Comparison of ENCODE assay signal across 8 cellular contexts in the genomic region with DNA sequence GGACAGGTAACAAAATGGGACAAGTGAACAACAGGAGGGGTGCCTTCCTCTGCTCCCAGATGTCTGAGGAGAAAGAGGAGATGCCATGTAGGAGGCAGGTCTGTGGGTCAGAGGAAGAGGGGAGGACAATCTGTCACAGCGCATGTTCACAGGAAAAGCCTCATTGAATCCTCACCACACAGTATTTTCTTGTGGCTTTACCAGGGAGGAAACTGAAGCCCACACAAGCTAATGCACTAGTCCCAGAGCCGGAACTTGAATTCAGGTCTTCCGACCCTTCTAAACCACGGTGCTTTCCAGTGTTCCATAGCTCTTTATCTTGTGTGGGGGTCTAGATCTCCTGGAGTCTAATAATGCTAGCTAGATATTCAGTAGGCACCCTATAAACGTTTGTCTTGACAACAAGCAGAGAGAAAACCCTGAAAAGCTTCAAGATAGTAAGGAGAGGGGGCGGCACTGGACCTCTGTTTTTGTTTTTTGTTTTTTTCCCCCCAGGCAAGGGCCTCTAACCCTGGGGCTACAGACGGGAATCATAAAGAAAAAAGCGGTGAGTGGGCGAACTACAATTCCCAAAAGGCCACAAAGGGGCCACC. TPM values are rescaled to one million over a fixed set of nuclear protein-coding genes. Genes with fewer than 3 reads are reported as not detected.
DNase-seq lines count a peak whose midpoint lies in the region; ATAC-seq and TF ChIP-seq lines count a peak whose summit lies in the region.

No MANE protein-coding gene starts in this region.

- intact Hi-C loops in OCI-LY7 (cut with micrococcal nuclease; ENCODE audit: unreplicated experiment) = loop anchor here (1.0 kb wide), 1 partner anchor 13 kb away; a partner anchor contains a TSS
- intact Hi-C loops in dendritic cell treated with granulocyte-macrophage colony-stimulating factor and Interleukin-4, amounts not matched to agents 40 ng/mL and 50 ng/mL, for 4 days (cut with micrococcal nuclease) = loop anchor here (1.0 kb wide), 1 partner anchor 10 kb away; no protein-coding TSS in a partner anchor

- no peaks in the 10 kb centered on the region for H3K27me3 ChIP-seq in AG04450 (ENCODE audit: control insufficient read depth, insufficient read depth, low read length)

- no peaks in the 10 kb centered on the region for H3K9me3 Mint-ChIP-seq in dendritic cell treated with granulocyte-macrophage colony-stimulating factor and Interleukin-4, amounts not matched to agents 40 ng/mL and 50 ng/mL, for 4 days
- H3K9me3 Mint-ChIP-seq in osteocyte (ENCODE audit: unreplicated experiment) = no peaks in the 10 kb centered on the region

- H3K9me3 ChIP-seq in AG04450 (ENCODE audit: control insufficient read depth, insufficient read depth, low read length) (no peaks in the 10 kb centered on the region), OCI-LY7 (ENCODE audit: low read length) (no peaks in the 10 kb centered on the region)

- peaks cover 22% of the 10 kb centered on the region for H3K79me2 ChIP-seq in OCI-LY7 (ENCODE audit: insufficient read depth, low read depth, low read length)

- 0 out of 2 replicates have a peak, but pooled peaks have one; percentile 11 for TF ChIP-seq CTCF in AG04450 (IDR thresholded peaks at IDR 0.05; ENCODE audit: low read depth, low read length)
- no peak for TF ChIP-seq CTCF in OCI-LY7 (conservative IDR thresholded peaks at IDR 0.05; ENCODE audit: low read length)
- TF ChIP-seq CTCF in osteocyte (IDR thresholded peaks at IDR 0.05) = no peak

- TSS peak; percentile 92 for BruUV-seq in OCI-LY7 (replicated peaks; lab: Mats Ljungman, UMichigan)

- H3K4me1 Mint-ChIP-seq in dendritic cell treated with granulocyte-macrophage colony-stimulating factor and Interleukin-4, amounts not matched to agents 40 ng/mL and 50 ng/mL, for 4 days (ENCODE audit: low read depth) = peaks cover 73% of the 10 kb centered on the region
- peaks cover 57% of the 10 kb centered on the region for H3K4me1 Mint-ChIP-seq in osteocyte (ENCODE audit: unreplicated experiment)

- peak overlapping the region; percentile 91 for H3K4me2 ChIP-seq in OCI-LY7 (ENCODE audit: low read length)

- H3K4me3 ChIP-seq in AG04450 (ENCODE audit: low read depth, low read length) (peak overlapping the region; percentile 87), OCI-LY7 (ENCODE audit: low read depth, low read length, poor library complexity, severe bottlenecking) (peak overlapping the region; percentile 83)

- peak overlapping the region; percentile 99 for H3K27ac ChIP-seq in AG04450 (ENCODE audit: low read depth, low read length)
- peak overlapping the region; percentile 61 for H3K27ac ChIP-seq in OCI-LY7 (ENCODE audit: low read depth, low read length, poor library complexity, severe bottlenecking)

- peak overlapping the region; percentile 97 for H3K27ac Mint-ChIP-seq in dendritic cell treated with granulocyte-macrophage colony-stimulating factor and Interleukin-4, amounts not matched to agents 40 ng/mL and 50 ng/mL, for 4 days
- H3K27ac Mint-ChIP-seq in osteocyte (ENCODE audit: unreplicated experiment) = peak overlapping the region; percentile 100

- POLR2A ChIA-PET in AG04450 (lab: Yijun Ruan, JAX) (interaction anchor here (0.8 to 2.6 kb wide), 11 partner anchors 8 to 141 kb away, joined by 3 to 58 read pairs (median 5); a partner anchor contains a TSS), OCI-LY7 (lab: Charles Lee) (interaction anchor here (0.6 to 4.7 kb wide), 13 partner anchors 10 to 1256 kb away, joined by 3 to 69 read pairs (median 3); a partner anchor contains a TSS)

- H3K36me3 ChIP-seq in OCI-LY7 (ENCODE audit: insufficient read depth, low read length) = peaks cover 40% of the 10 kb centered on the region

- H3K36me3 Mint-ChIP-seq in dendritic cell treated with granulocyte-macrophage colony-stimulating factor and Interleukin-4, amounts not matched to agents 40 ng/mL and 50 ng/mL, for 4 days (ENCODE audit: low read depth) = peaks cover 41% of the 10 kb centered on the region
- peaks cover 12% of the 10 kb centered on the region for H3K36me3 Mint-ChIP-seq in osteocyte (ENCODE audit: unreplicated experiment)

- ATAC-seq in GM19397 (IDR thresholded peaks at IDR 0.05; ENCODE audit: unreplicated experiment) (peak; percentile 4), GM18519 (IDR thresholded peaks at IDR 0.05; ENCODE audit: low FRiP score, unreplicated experiment) (no peak)

- peaks cover 40% of the 10 kb centered on the region for H3K27me3 Mint-ChIP-seq in dendritic cell treated with granulocyte-macrophage colony-stimulating factor and Interleukin-4, amounts not matched to agents 40 ng/mL and 50 ng/mL, for 4 days
- no peaks in the 10 kb centered on the region for H3K27me3 Mint-ChIP-seq in osteocyte (ENCODE audit: unreplicated experiment)

- peaks cover 60% of the 10 kb centered on the region for H3K4me1 ChIP-seq in OCI-LY7 (ENCODE audit: insufficient read depth, low read length, poor library complexity, severe bottlenecking)

- no peaks in the 10 kb centered on the region for H3K9me2 ChIP-seq in OCI-LY7 (ENCODE audit: insufficient read depth, low read length)

- DNase-seq in AG04450 (ENCODE audit: low read depth, low spot score) (no peak), OCI-LY7 (ENCODE audit: low spot score) (peak; percentile 50), osteocyte (ENCODE audit: extremely low spot score, unreplicated experiment) (no peak), NCI-H1436 (lab: John Stamatoyannopoulos, UW) (no peak)
- no peak for DNase-seq in stimulated activated CD4-positive, alpha-beta T cell treated with anti-CD3 and anti-CD28 coated beads, Interleukin-2, amount 100 ng/mL, for 24 hours

- CTCF ChIA-PET in AG04450 (lab: Charles Lee) = interaction anchor here (0.8 to 4.8 kb wide), 6 partner anchors 10 to 230 kb away, joined by 4 to 46 read pairs (median 24); a partner anchor contains a TSS
- CTCF ChIA-PET in OCI-LY7 (lab: Charles Lee; ENCODE audit: unreplicated experiment) = interaction anchor here (0.6 to 2.7 kb wide), 6 partner anchors 10 to 18 kb away, joined by 3 to 18 read pairs (median 8); no protein-coding TSS in a partner anchor

- H4K20me1 ChIP-seq in OCI-LY7 (ENCODE audit: insufficient read depth, low read length) = peaks cover 14% of the 10 kb centered on the region; the same call in 1 of the 2 replicates

- H3K4me3 Mint-ChIP-seq in dendritic cell treated with granulocyte-macrophage colony-stimulating factor and Interleukin-4, amounts not matched to agents 40 ng/mL and 50 ng/mL, for 4 days = peak overlapping the region; percentile 93
- peak overlapping the region; percentile 98 for H3K4me3 Mint-ChIP-seq in osteocyte (ENCODE audit: unreplicated experiment)

- peak overlapping the region; percentile 83 for H2AFZ ChIP-seq in OCI-LY7 (ENCODE audit: low read length)

RNA-seq across cellular contexts. Expression of a gene that starts 0.4 kb away (rescaled TPM):
- polyA plus RNA-seq in AG04450 (2011; rRNA removed) = 266 and 314 TPM in 2 replicates
- 213 and 339 TPM in 2 replicates for polyA minus RNA-seq in AG04450 (2011; rRNA and poly(A)+ RNA removed)
- total RNA-seq in OCI-LY7 (2014; rRNA removed; shearing (Covaris generic)) = 394 and 400 TPM in 2 replicates
- total RNA-seq in OCI-LY7 (2022) (415 and 438 TPM in 2 replicates), osteocyte (263 and 290 TPM in 2 replicates)

RNA-seq across cellular contexts. Expression of a gene that starts 12.5 kb away (rescaled TPM):
- polyA plus RNA-seq in AG04450 (2011; rRNA removed) = 0.79 and 1.0 TPM in 2 replicates
- 0.61 and 1.4 TPM in 2 replicates for polyA minus RNA-seq in AG04450 (2011; rRNA and poly(A)+ RNA removed)
- total RNA-seq in OCI-LY7 (2014; rRNA removed; shearing (Covaris generic)) = 4.7 and 5.3 TPM in 2 replicates
- total RNA-seq in OCI-LY7 (2022) = 9.8 and 10.5 TPM in 2 replicates
- total RNA-seq in osteocyte = 62.6 and 63.8 TPM in 2 replicates

RNA-seq across cellular contexts. Expression of a gene that starts 21.9 kb away (rescaled TPM):
- 0.25 and 0.65 TPM in 2 replicates for polyA plus RNA-seq in AG04450 (2011; rRNA removed)
- polyA minus RNA-seq in AG04450 (2011; rRNA and poly(A)+ RNA removed) = 0.60 and 1.6 TPM in 2 replicates
- total RNA-seq in OCI-LY7 (2014; rRNA removed; shearing (Covaris generic)) = 1.4 and 2.5 TPM in 2 replicates
- total RNA-seq in OCI-LY7 (2022) (6.8 and 7.7 TPM in 2 replicates), osteocyte (1.8 and 2.4 TPM in 2 replicates)
